Comparison of ENCODE assay signal across 1 cellular context in the genomic region with DNA sequence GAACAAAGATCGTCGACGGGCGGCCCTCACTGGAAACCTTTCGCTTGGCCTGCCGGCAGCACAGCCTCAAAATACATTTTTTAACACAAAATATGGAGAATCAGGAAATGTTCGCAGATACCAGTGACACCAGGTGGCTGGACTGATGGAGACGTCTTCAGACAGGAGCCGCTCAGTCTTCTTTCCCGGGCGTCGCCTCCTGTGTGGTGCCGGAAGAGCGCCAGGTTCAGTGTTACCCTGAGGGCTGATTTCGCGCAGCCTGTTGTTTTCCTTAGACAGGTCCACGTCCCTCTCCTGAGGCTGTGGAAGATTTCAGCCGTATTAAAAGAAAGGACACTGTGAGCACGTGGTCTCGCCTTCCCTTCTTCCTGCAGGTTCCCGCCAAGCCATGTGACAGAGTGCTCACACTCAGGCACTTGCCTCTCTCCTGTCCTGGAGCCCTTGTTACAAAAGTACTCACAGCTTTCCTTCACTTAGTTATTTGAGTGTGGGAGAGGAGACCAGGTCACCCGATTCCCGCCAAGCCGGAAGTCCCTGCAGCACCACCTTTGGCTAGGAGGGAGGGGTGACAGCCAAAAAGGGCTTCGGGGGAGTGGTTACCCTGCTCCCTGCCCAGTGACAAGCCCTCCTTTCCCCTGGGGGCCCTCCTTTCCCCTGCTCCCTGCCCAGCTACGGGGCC.
TF ChIP-seq lines count a peak whose summit lies in the region.

No MANE protein-coding gene starts in this region.

TF ChIP-seq in HEK293, 187 proteins besides CTCF, POLR2A, EP300 and RAD21 (continued from another document):
- no peak for TF ChIP-seq PRDM4 (tag by site-specific recombination; IDR thresholded peaks at IDR 0.05)
